In genomic region chr6:40583694-40584093, GRCh38 we compare ENCODE assay signal across 18 cellular contexts. TPM values are rescaled to one million over a fixed set of nuclear protein-coding genes. Genes with fewer than 3 reads are reported as not detected.
DNase-seq lines count a peak whose midpoint lies in the region; ATAC-seq and TF ChIP-seq lines count a peak whose summit lies in the region.
"Had no signal": no experiment of that assay in that cellular context is flagged by ENCODE, and none has a peak within 500 bp of the region (broad histone marks: within the 10 kb centered on the region; RNA-seq: fewer than 3 reads in every experiment).

No MANE protein-coding gene starts in this region.

- H4K20me1 ChIP-seq in SK-N-SH (ENCODE audit: insufficient read depth): no peaks in the 10 kb centered on the region

- no peaks in the 10 kb centered on the region for H3K36me3 Mint-ChIP-seq in activated CD8-positive, alpha-beta T cell treated with anti-CD3 and anti-CD28 coated beads, Interleukin-2, amount 10 ng/mL, durations not matched to agents 7 days and 5 days (ENCODE audit: low read depth)
- H3K36me3 Mint-ChIP-seq in natural killer cell: no peaks in the 10 kb centered on the region

- no peak overlapping the region for H3K4me3 Mint-ChIP-seq in activated CD8-positive, alpha-beta T cell treated with anti-CD3 and anti-CD28 coated beads, Interleukin-2, amount 10 ng/mL, durations not matched to agents 7 days and 5 days
- peak overlapping the region; percentile 94 for H3K4me3 Mint-ChIP-seq in natural killer cell
- H3K4me3 Mint-ChIP-seq: CD14-positive monocyte had no signal

- CTCF ChIA-PET in activated CD8-positive, alpha-beta T cell treated with anti-CD3 and anti-CD28 coated beads, Interleukin-2, amount 10 ng/mL, durations not matched to agents 7 days and 5 days (lab: Charles Lee): interaction anchor here (1.1 kb wide), 1 partner anchor 34 kb away, joined by 4 read pairs; no protein-coding TSS in a partner anchor
- CTCF ChIA-PET in SK-N-SH (lab: Yijun Ruan, JAX): interaction anchor here (0.7 to 2.0 kb wide), 9 partner anchors 10 to 447 kb away, joined by 3 to 8 read pairs (median 4); no protein-coding TSS in a partner anchor

- no peak overlapping the region for H3K4me2 ChIP-seq in SK-N-SH
- H3K4me2 ChIP-seq: KMS-11 had no signal

- POLR2A ChIA-PET in activated CD8-positive, alpha-beta T cell treated with anti-CD3 and anti-CD28 coated beads, Interleukin-2, amount 10 ng/mL, durations not matched to agents 7 days and 5 days (lab: Charles Lee): no interaction called here
- POLR2A ChIA-PET in SK-N-SH (lab: Yijun Ruan, JAX): no interaction called here

- peak; percentile 45 for DNase-seq in NCI-H748 (lab: John Stamatoyannopoulos, UW; ENCODE audit: unreplicated experiment)
- no peak for DNase-seq in NCI-H748 treated with DMSO at 0.1 percent for 48 hours (lab: John Stamatoyannopoulos, UW)
- peak; percentile 45 for DNase-seq in DMS53 (lab: John Stamatoyannopoulos, UW)
- DNase-seq in activated CD8-positive, alpha-beta T cell treated with anti-CD3 and anti-CD28 coated beads, Interleukin-2, amount 10 ng/mL, durations not matched to agents 7 days and 5 days: peak; percentile 36
- DNase-seq in natural killer cell: no peak
- no peak for DNase-seq in stimulated activated CD4-positive, alpha-beta T cell treated with anti-CD3 and anti-CD28 coated beads, Interleukin-4, amount 100 ng/mL, for 4 hours
- DNase-seq in SK-N-SH: no peak
- DNase-seq in kidney glomerular epithelial cell (lab: John Stamatoyannopoulos, UW): no peak
- DNase-seq: Caco-2, MG63, NCI-H1092 treated with DMSO at 0.1 percent for 48 hours, RPMI8226 had no signal

- WGBS in SK-N-SH (ENCODE audit: low lambda C conversion rate): 66% methylated on average over 3 of the region's 3 CpGs

- no peak overlapping the region; a peak in 1 of 4 replicates for H3K27ac ChIP-seq in SK-N-SH (ENCODE audit: low read depth in 2 of 2, low read length in 1 of 2)
- H3K27ac ChIP-seq: KMS-11, SJSA1 had no signal

- no peak for TF ChIP-seq RAD21 in SK-N-SH (IDR thresholded peaks at IDR 0.05; ENCODE audit: low read length)

- no peak for ATAC-seq in activated CD8-positive, alpha-beta T cell treated with anti-CD3 and anti-CD28 coated beads, Interleukin-2, amount 10 ng/mL, durations not matched to agents 7 days and 5 days
- ATAC-seq in natural killer cell: no peak

- H3K27ac Mint-ChIP-seq in activated CD8-positive, alpha-beta T cell treated with anti-CD3 and anti-CD28 coated beads, Interleukin-2, amount 10 ng/mL, durations not matched to agents 7 days and 5 days: peak overlapping the region; percentile 58
- H3K27ac Mint-ChIP-seq in natural killer cell: peak overlapping the region; percentile 65 to 68
- H3K27ac Mint-ChIP-seq: CD14-positive monocyte had no signal

- no peaks in the 10 kb centered on the region for H3K79me2 ChIP-seq in SK-N-SH (ENCODE audit: insufficient read depth)

- H3F3A ChIP-seq in SK-N-SH (replicated peaks; ENCODE audit: insufficient read depth): no peaks in the 10 kb centered on the region

- H3K4me3 ChIP-seq in SK-N-SH (ENCODE audit: low read depth in 2 of 2, low read length in 1 of 2): no peak overlapping the region
- H3K4me3 ChIP-seq: MG63, SJSA1 had no signal

- peaks cover 20% of the 10 kb centered on the region; the same call in 1 of the 2 replicates for H3K27me3 ChIP-seq in SK-N-SH (ENCODE audit: insufficient read depth)

- H3K9me3 Mint-ChIP-seq in activated CD8-positive, alpha-beta T cell treated with anti-CD3 and anti-CD28 coated beads, Interleukin-2, amount 10 ng/mL, durations not matched to agents 7 days and 5 days (ENCODE audit: insufficient read depth): no peaks in the 10 kb centered on the region
- H3K9me3 Mint-ChIP-seq in natural killer cell: no peaks in the 10 kb centered on the region

- peaks cover 0 to 41% of the 10 kb centered on the region in 2 experiments; a peak in 2 of 4 replicates for H3K4me1 ChIP-seq in SK-N-SH (ENCODE audit: control insufficient read depth in 1 of 2, insufficient read depth in 2 of 2, low read depth in 1 of 2, low read length in 1 of 2)
- H3K4me1 ChIP-seq: Caco-2 had no signal

- no peak overlapping the region for H2AFZ ChIP-seq in SK-N-SH (ENCODE audit: low read depth)

- H3K9me3 ChIP-seq in SK-N-SH: no peaks in the 10 kb centered on the region
- H3K9me3 ChIP-seq: Caco-2, MG63 had no signal

- no peak overlapping the region for H3K9ac ChIP-seq in SK-N-SH
- H3K9ac ChIP-seq: KMS-11 had no signal

- intact Hi-C loops in natural killer cell (cut with micrococcal nuclease): no loop called here

- peaks cover 33% of the 10 kb centered on the region for H3K27me3 Mint-ChIP-seq in activated CD8-positive, alpha-beta T cell treated with anti-CD3 and anti-CD28 coated beads, Interleukin-2, amount 10 ng/mL, durations not matched to agents 7 days and 5 days (ENCODE audit: low read depth)
- H3K27me3 Mint-ChIP-seq in natural killer cell (ENCODE audit: low read depth in 2 of 2): no peaks in the 10 kb centered on the region

- TF ChIP-seq EP300 in SK-N-SH (IDR thresholded peaks at IDR 0.05; ENCODE audit: borderline replicate concordance in 1 of 2, low read depth in 1 of 2, low read length in 1 of 2): no peak

- no peaks in the 10 kb centered on the region for H3K9me2 ChIP-seq in SK-N-SH

- TF ChIP-seq CTCF in natural killer cell (IDR thresholded peaks at IDR 0.05) (no peak), SK-N-SH (IDR thresholded peaks at IDR 0.05) (no peak)

- no peaks in the 10 kb centered on the region for H3K36me3 ChIP-seq in SK-N-SH (replicated peaks in 1 of 2; ENCODE audit: control insufficient read depth in 1 of 2, insufficient read depth in 2 of 2, low read length in 1 of 2)
- H3K36me3 ChIP-seq: MG63, SJSA1 had no signal

- H3K4me1 Mint-ChIP-seq in activated CD8-positive, alpha-beta T cell treated with anti-CD3 and anti-CD28 coated beads, Interleukin-2, amount 10 ng/mL, durations not matched to agents 7 days and 5 days (ENCODE audit: low read depth): peaks cover 34% of the 10 kb centered on the region
- peaks cover 0 to 52% of the 10 kb centered on the region in 2 donors for H3K4me1 Mint-ChIP-seq in natural killer cell

TF ChIP-seq in SK-N-SH, 30 proteins besides CTCF, POLR2A, EP300 and RAD21:
- TF ChIP-seq GABPA (IDR thresholded peaks at IDR 0.05; ENCODE audit: low read depth): no peak
- no peak for TF ChIP-seq ZBTB33 (IDR thresholded peaks at IDR 0.05; ENCODE audit: borderline replicate concordance, low read depth)
- TF ChIP-seq GATA2 (CRISPR knock-in tag; IDR thresholded peaks at IDR 0.05): no peak
- TF ChIP-seq NFIC (IDR thresholded peaks at IDR 0.05; ENCODE audit: borderline replicate concordance): no peak
- no peak for TF ChIP-seq RCOR1 (IDR thresholded peaks at IDR 0.05; ENCODE audit: low read length)
- no peak for TF ChIP-seq RFX5 (IDR thresholded peaks at IDR 0.05; ENCODE audit: low read length)
- TF ChIP-seq SMC3 (IDR thresholded peaks at IDR 0.05; ENCODE audit: low read depth, low read length): no peak
- TF ChIP-seq RXRA (IDR thresholded peaks at IDR 0.05; ENCODE audit: borderline replicate concordance, low read depth): no peak
- no peak for TF ChIP-seq JUND (IDR thresholded peaks at IDR 0.05)
- no peak for TF ChIP-seq MEF2A (IDR thresholded peaks at IDR 0.05; ENCODE audit: borderline replicate concordance, low read depth)
- TF ChIP-seq PBX3 (IDR thresholded peaks at IDR 0.05): no peak
- TF ChIP-seq FOSL2 (IDR thresholded peaks at IDR 0.05; ENCODE audit: borderline replicate concordance, low read depth): no peak
- no peak for TF ChIP-seq MXI1 (IDR thresholded peaks at IDR 0.05; ENCODE audit: low read depth, low read length)
- TF ChIP-seq USF2 (IDR thresholded peaks at IDR 0.05; ENCODE audit: borderline replicate concordance, low read depth, low read length): no peak
- TF ChIP-seq ELF1 (IDR thresholded peaks at IDR 0.05): no peak

RNA-seq across cellular contexts. Expression of gene LRFN2, which starts 3.5 kb away (rescaled TPM):
- total RNA-seq in activated CD8-positive, alpha-beta T cell treated with anti-CD3 and anti-CD28 coated beads, Interleukin-2, amount 10 ng/mL, durations not matched to agents 7 days and 5 days: not detected
- 1 to 10 TPM; 3.0 to 3.6 (median 3.5) TPM for total RNA-seq in natural killer cell
- 0.02 and 0.13 TPM in 2 replicates for polyA plus RNA-seq in SK-N-SH (2012; rRNA removed)
- polyA plus RNA-seq in SK-N-SH (2012; cell fraction: cytosol; rRNA removed): 0.05 and 0.18 TPM in 2 replicates
- polyA plus RNA-seq in SK-N-SH (2012; cell fraction: nucleus; rRNA removed): 0.06 and 0.15 TPM in 2 replicates
- total RNA-seq: A172, Caco-2, H4, OCI-LY7, SJSA1 had no signal
- polyA plus RNA-seq: CD14-positive monocyte had no signal

Comparison
In these comparisons a context has a peak if more than half of its experiments do, and no peak if none do; other contexts are left out.
1. DNase-seq: peak in NCI-H748 (single experiment), DMS53 (single experiment) and activated CD8-positive, alpha-beta T cell treated with anti-CD3 and anti-CD28 coated beads, Interleukin-2, amount 10 ng/mL, durations not matched to agents 7 days and 5 days (single experiment); none in NCI-H748 treated with DMSO at 0.1 percent for 48 hours (single experiment), natural killer cell (single experiment), stimulated activated CD4-positive, alpha-beta T cell treated with anti-CD3 and anti-CD28 coated beads, Interleukin-4, amount 100 ng/mL, for 4 hours (0 of 2), SK-N-SH (single experiment) and kidney glomerular epithelial cell (single experiment).